ENCODE assay signal across 16 cellular contexts in the genomic region with DNA sequence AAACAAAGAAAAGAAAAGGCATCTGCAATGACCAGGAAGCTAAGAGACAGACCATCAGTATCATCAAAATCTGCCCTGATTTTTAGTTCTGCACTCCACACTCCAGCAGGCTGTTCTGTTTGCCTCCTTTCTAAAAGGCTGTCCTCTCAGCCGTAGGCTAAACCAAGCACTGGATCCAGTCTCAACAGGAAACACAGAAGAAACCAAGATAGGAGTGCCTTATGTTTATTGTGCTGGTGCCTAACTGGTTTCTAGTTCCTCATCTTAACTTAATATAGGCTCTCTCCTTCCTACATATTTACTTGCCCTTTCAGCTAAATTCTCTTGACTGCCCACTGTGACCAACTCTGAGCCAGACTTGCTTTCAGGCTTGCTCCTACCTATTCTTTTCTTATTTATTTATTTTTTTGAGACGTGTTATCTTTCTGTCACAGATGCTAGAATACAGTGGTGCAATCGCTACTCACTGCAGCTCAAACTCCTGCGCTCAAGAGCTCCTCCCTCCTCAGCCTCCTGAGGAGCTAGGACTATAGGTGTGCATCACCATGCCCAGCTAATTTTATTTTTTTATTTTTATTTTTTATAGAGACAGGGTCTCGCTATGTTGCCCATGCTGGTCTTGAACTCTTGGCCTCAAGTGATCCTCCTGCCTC. TPM values are rescaled to one million over a fixed set of nuclear protein-coding genes. Genes with fewer than 3 reads are reported as not detected.
DNase-seq lines count a peak whose midpoint lies in the region; ATAC-seq, FAIRE-seq and TF ChIP-seq lines count a peak whose summit lies in the region.
"Had no signal": no experiment of that assay in that cellular context is flagged by ENCODE, and none has a peak within 500 bp of the region (broad histone marks: within the 10 kb centered on the region; RNA-seq: fewer than 3 reads in every experiment).

No MANE protein-coding gene starts in this region.

- H3K27me3 Mint-ChIP-seq in CD4-positive, CD25-positive, alpha-beta regulatory T cell: no peaks in the 10 kb centered on the region
- H3K27me3 Mint-ChIP-seq in effector memory CD8-positive, alpha-beta T cell: no peaks in the 10 kb centered on the region
- H3K27me3 Mint-ChIP-seq: dendritic cell treated with granulocyte-macrophage colony-stimulating factor and Interleukin-4, amounts not matched to agents 40 ng/mL and 50 ng/mL, for 4 days had no signal

- no peak overlapping the region for H3K4me3 ChIP-seq in CD4-positive, CD25-positive, alpha-beta regulatory T cell (ENCODE audit: low read depth, low read length)
- H3K4me3 ChIP-seq: BLaER1 treated with 17β-estradiol and CSF1 and Interleukin-3, amounts not matched to agents 10 nM and 100 nM; SJSA1; tibial artery had no signal

- H3K9me3 ChIP-seq in CD4-positive, CD25-positive, alpha-beta regulatory T cell (ENCODE audit: control insufficient read depth in 2 of 2, low read length in 2 of 2): no peaks in the 10 kb centered on the region
- H3K9me3 ChIP-seq: BLaER1 treated with 17β-estradiol and CSF1 and Interleukin-3, amounts not matched to agents 10 nM and 100 nM; SJSA1; tibial artery had no signal

- no peaks in the 10 kb centered on the region for H3K9me3 Mint-ChIP-seq in CD4-positive, CD25-positive, alpha-beta regulatory T cell
- no peaks in the 10 kb centered on the region for H3K9me3 Mint-ChIP-seq in effector memory CD8-positive, alpha-beta T cell
- H3K9me3 Mint-ChIP-seq: dendritic cell treated with granulocyte-macrophage colony-stimulating factor and Interleukin-4, amounts not matched to agents 40 ng/mL and 50 ng/mL, for 4 days had no signal

- no peak for FAIRE-seq in RCC 7860 (lab: Jason Lieb, UNC)

- H3K4me3 Mint-ChIP-seq in CD4-positive, CD25-positive, alpha-beta regulatory T cell: no peak overlapping the region
- H3K4me3 Mint-ChIP-seq in effector memory CD8-positive, alpha-beta T cell: no peak overlapping the region
- H3K4me3 Mint-ChIP-seq: dendritic cell treated with granulocyte-macrophage colony-stimulating factor and Interleukin-4, amounts not matched to agents 40 ng/mL and 50 ng/mL, for 4 days had no signal

- H3K36me3 Mint-ChIP-seq in CD4-positive, CD25-positive, alpha-beta regulatory T cell: peaks cover 51% of the 10 kb centered on the region
- peaks cover 16% of the 10 kb centered on the region for H3K36me3 Mint-ChIP-seq in effector memory CD8-positive, alpha-beta T cell (ENCODE audit: insufficient read depth)

- H3K27ac ChIP-seq in 22Rv1: 0 out of 2 replicates have a peak overlapping the region, but pooled peaks have one; percentile 6
- no peak overlapping the region for H3K27ac ChIP-seq in CD4-positive, CD25-positive, alpha-beta regulatory T cell (ENCODE audit: insufficient read depth, low read length, poor library complexity, severe bottlenecking)
- H3K27ac ChIP-seq: BLaER1 treated with 17β-estradiol and CSF1 and Interleukin-3, amounts not matched to agents 10 nM and 100 nM; SJSA1; tibial artery had no signal

- peaks cover 23% of the 10 kb centered on the region for H3K36me3 ChIP-seq in CD4-positive, CD25-positive, alpha-beta regulatory T cell (ENCODE audit: control insufficient read depth, insufficient read depth, low read length)

- H3K4me1 Mint-ChIP-seq in CD4-positive, CD25-positive, alpha-beta regulatory T cell: peaks cover 13 to 23% (median 19%) of the 10 kb centered on the region in 4 donors
- H3K4me1 Mint-ChIP-seq in effector memory CD8-positive, alpha-beta T cell (ENCODE audit: low read depth in 2 of 2): peaks cover 13 to 19% of the 10 kb centered on the region in 2 donors

- no peaks in the 10 kb centered on the region for H3K27me3 ChIP-seq in CD4-positive, CD25-positive, alpha-beta regulatory T cell (ENCODE audit: control insufficient read depth, insufficient read depth, low read length)
- H3K27me3 ChIP-seq: BLaER1 treated with 17β-estradiol and CSF1 and Interleukin-3, amounts not matched to agents 10 nM and 100 nM; SJSA1; tibial artery had no signal

- no peak for TF ChIP-seq CTCF in 22Rv1 (IDR thresholded peaks at IDR 0.05)

- no peak for DNase-seq in CD4-positive, CD25-positive, alpha-beta regulatory T cell
- DNase-seq in MV-4-11 (lab: John Stamatoyannopoulos, UW) (peak; percentile 79), NCI-H1694 treated with DMSO at 0.1 percent for 48 hours (lab: John Stamatoyannopoulos, UW) (no peak), RCC 7860 (ENCODE audit: low spot score) (no peak), cerebellum (ENCODE audit: low spot score) (no peak)
- DNase-seq in effector memory CD8-positive, alpha-beta T cell: no peak
- DNase-seq: activated T-cell treated with anti-CD3 and anti-CD28 coated beads for 4 hours, DND-41, NCI-H1048, NCI-H2171 treated with DMSO at 0.1 percent for 48 hours, tibial artery had no signal

- ATAC-seq in CD4-positive, CD25-positive, alpha-beta regulatory T cell (ENCODE audit: low read depth in 2 of 2): no peak
- ATAC-seq in effector memory CD8-positive, alpha-beta T cell (replicated peaks): no peak
- no peak for ATAC-seq in HG03095 (IDR thresholded peaks at IDR 0.05; ENCODE audit: unreplicated experiment)

- peaks cover 4% of the 10 kb centered on the region for H3K4me1 ChIP-seq in CD4-positive, CD25-positive, alpha-beta regulatory T cell (ENCODE audit: control insufficient read depth, insufficient read depth, low read length, poor library complexity, severe bottlenecking)
- H3K4me1 ChIP-seq: tibial artery had no signal

- H3K27ac Mint-ChIP-seq in CD4-positive, CD25-positive, alpha-beta regulatory T cell: peak overlapping the region in 2 of 3 donors; percentile 17 to 25
- H3K27ac Mint-ChIP-seq in effector memory CD8-positive, alpha-beta T cell: peak overlapping the region; percentile 17 to 82
- H3K27ac Mint-ChIP-seq: dendritic cell treated with granulocyte-macrophage colony-stimulating factor and Interleukin-4, amounts not matched to agents 40 ng/mL and 50 ng/mL, for 4 days had no signal

RNA-seq across cellular contexts. Expression of a gene that starts 30.8 kb away (rescaled TPM):
- total RNA-seq in CD4-positive, CD25-positive, alpha-beta regulatory T cell: 8.8 TPM
- polyA plus RNA-seq in CD4-positive, CD25-positive, alpha-beta regulatory T cell: 1 to 10 TPM; 5.0 to 8.1 (median 5.6) TPM
- 5.4 TPM for total RNA-seq in cerebellum

RNA-seq across cellular contexts. Expression of a gene that starts 32.1 kb away (rescaled TPM):
- 22.1 TPM for total RNA-seq in CD4-positive, CD25-positive, alpha-beta regulatory T cell
- polyA plus RNA-seq in CD4-positive, CD25-positive, alpha-beta regulatory T cell: 10 to 100 TPM; 28.2 to 38.0 (median 33.3) TPM
- 30.1 TPM for total RNA-seq in cerebellum
